ENCODE assay signal across 8 cellular contexts in the genomic region with DNA sequence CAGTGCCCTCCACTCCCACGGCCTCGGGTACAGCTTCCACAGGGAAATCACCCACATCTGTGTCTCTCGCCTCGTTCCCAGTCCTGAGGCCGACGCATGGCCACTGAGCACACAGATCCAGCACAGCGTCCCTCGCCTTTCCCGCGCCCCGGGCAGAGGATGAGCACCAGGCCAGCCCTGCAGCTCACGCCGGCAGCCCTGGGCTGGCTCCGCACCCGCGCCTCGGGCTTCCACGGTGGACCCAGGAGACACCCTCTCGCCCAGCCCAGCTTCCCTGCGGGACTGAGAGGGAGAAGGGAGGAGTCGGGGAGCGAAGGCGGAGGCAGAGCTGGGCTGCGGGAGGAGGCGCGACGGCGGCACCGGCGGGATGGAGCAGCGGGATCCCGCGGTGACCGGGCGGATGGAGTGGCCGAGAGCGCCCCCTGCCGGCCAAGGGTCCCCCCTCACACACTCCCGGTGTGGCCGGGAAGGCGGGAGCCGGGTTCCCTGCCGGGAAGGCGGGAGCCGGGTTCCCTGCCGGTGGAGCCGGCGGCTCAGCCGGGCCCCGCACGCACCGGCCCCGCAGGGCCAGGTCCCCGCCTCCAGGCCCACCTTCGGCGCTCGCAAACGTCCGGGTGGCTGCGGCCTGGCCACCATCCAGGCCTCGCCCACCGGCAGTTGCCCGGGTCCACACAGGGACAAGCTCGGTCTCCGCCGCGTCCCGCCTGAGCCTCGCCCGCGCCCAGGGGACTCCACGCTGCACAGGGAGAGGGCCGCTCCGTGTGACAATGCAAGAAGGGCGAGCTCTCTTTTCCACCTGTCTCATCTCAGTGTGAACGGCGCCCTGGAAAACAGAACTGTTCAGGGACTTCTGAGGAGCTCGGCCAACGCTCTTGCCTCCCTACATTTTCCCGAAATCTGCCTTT.
A peak's percentile ranks its signal among the peaks of the same experiment; 100 is the strongest.
DNase-seq lines count a peak whose midpoint lies in the region; ATAC-seq lines count a peak whose summit lies in the region.

No MANE protein-coding gene starts in this region.

- H3K4me1 ChIP-seq in endocrine pancreas (ENCODE audit: control insufficient read depth, insufficient read depth, low read length): no peaks in the 10 kb centered on the region

- H3K36me3 Mint-ChIP-seq in activated CD8-positive, alpha-beta memory T cell treated with anti-CD3 and anti-CD28 coated beads, Interleukin-2, amount 10 ng/mL, durations not matched to agents 7 days and 5 days: no peaks in the 10 kb centered on the region

- H3K4me3 ChIP-seq in endocrine pancreas (ENCODE audit: control insufficient read depth, insufficient read depth, low read length): peak overlapping the region; percentile 19

- H3K27me3 ChIP-seq in endocrine pancreas (ENCODE audit: control insufficient read depth, insufficient read depth, low read length): peaks cover 7% of the 10 kb centered on the region

- H3K27ac Mint-ChIP-seq in activated CD8-positive, alpha-beta memory T cell treated with anti-CD3 and anti-CD28 coated beads, Interleukin-2, amount 10 ng/mL, durations not matched to agents 7 days and 5 days: no peak overlapping the region

- H3K4me3 Mint-ChIP-seq in activated CD8-positive, alpha-beta memory T cell treated with anti-CD3 and anti-CD28 coated beads, Interleukin-2, amount 10 ng/mL, durations not matched to agents 7 days and 5 days: no peak overlapping the region

- H3K9me3 Mint-ChIP-seq in activated CD8-positive, alpha-beta memory T cell treated with anti-CD3 and anti-CD28 coated beads, Interleukin-2, amount 10 ng/mL, durations not matched to agents 7 days and 5 days (ENCODE audit: low read depth): no peaks in the 10 kb centered on the region

- CTCF ChIA-PET in activated CD8-positive, alpha-beta memory T cell treated with anti-CD3 and anti-CD28 coated beads, Interleukin-2, amount 10 ng/mL, durations not matched to agents 7 days and 5 days (lab: Charles Lee): interaction anchor here (0.6 to 4.4 kb wide), 28 partner anchors 8 to 498 kb away, joined by 3 to 36 read pairs (median 3); partner anchors contain the start of gene SEC61G

- peak overlapping the region; percentile 5 for H3K9ac ChIP-seq in endocrine pancreas (ENCODE audit: control insufficient read depth, insufficient read depth, low read length)

- no peaks in the 10 kb centered on the region for H3K36me3 ChIP-seq in endocrine pancreas (ENCODE audit: control insufficient read depth, insufficient read depth, low read length)

- DNase-seq in Ammon's horn (ENCODE audit: low spot score) (peak; percentile 84), GM19238 (ENCODE audit: insufficient read length, low spot score) (peak; percentile 76), NCI-H526 treated with DMSO at 0.1 percent for 48 hours (lab: John Stamatoyannopoulos, UW) (peak; percentile 33), mesenteric fat pad (ENCODE audit: low spot score) (peak; percentile 95)
- peak; percentile 57 for DNase-seq in activated CD8-positive, alpha-beta memory T cell treated with anti-CD3 and anti-CD28 coated beads, Interleukin-2, amount 10 ng/mL, durations not matched to agents 7 days and 5 days
- peak; percentile 20 for DNase-seq in stimulated activated CD8-positive, alpha-beta memory T cell treated with anti-CD3 and anti-CD28 coated beads, Interleukin-15, amount 100 ng/mL, for 1 hour (ENCODE audit: low read depth)

- peaks cover 9% of the 10 kb centered on the region for H3K4me1 Mint-ChIP-seq in activated CD8-positive, alpha-beta memory T cell treated with anti-CD3 and anti-CD28 coated beads, Interleukin-2, amount 10 ng/mL, durations not matched to agents 7 days and 5 days

- H3K9me3 ChIP-seq in endocrine pancreas (ENCODE audit: control insufficient read depth, low read length): no peaks in the 10 kb centered on the region

- peaks cover 56% of the 10 kb centered on the region for H3K27me3 Mint-ChIP-seq in activated CD8-positive, alpha-beta memory T cell treated with anti-CD3 and anti-CD28 coated beads, Interleukin-2, amount 10 ng/mL, durations not matched to agents 7 days and 5 days

- peak; percentile 77 for ATAC-seq in HG03342 (IDR thresholded peaks at IDR 0.05; ENCODE audit: unreplicated experiment)
- peak; percentile 79 for ATAC-seq in activated CD8-positive, alpha-beta memory T cell treated with anti-CD3 and anti-CD28 coated beads, Interleukin-2, amount 10 ng/mL, durations not matched to agents 7 days and 5 days

Comparison
In these comparisons a context has a peak if more than half of its experiments do, and no peak if none do; other contexts are left out.
1. Peak in every context shown above with its lines: DNase-seq, ATAC-seq and H3K4me3 ChIP-seq.
2. DNase-seq: peak in every context shown above with its lines; median percentile 95 in mesenteric fat pad; 84 in Ammon's horn; 76 in GM19238; 57 in activated CD8-positive, alpha-beta memory T cell treated with anti-CD3 and anti-CD28 coated beads, Interleukin-2, amount 10 ng/mL, durations not matched to agents 7 days and 5 days; 33 in NCI-H526 treated with DMSO at 0.1 percent for 48 hours; 20 in stimulated activated CD8-positive, alpha-beta memory T cell treated with anti-CD3 and anti-CD28 coated beads, Interleukin-15, amount 100 ng/mL, for 1 hour.